22 cellular contexts compared by ENCODE assay signal in genomic region chr2:237096911-237097310, GRCh38. TPM values are rescaled to one million over a fixed set of nuclear protein-coding genes. Genes with fewer than 3 reads are reported as not detected.
DNase-seq lines count a peak whose midpoint lies in the region; ATAC-seq and TF ChIP-seq lines count a peak whose summit lies in the region.
"Had no signal": no experiment of that assay in that cellular context is flagged by ENCODE, and none has a peak within 500 bp of the region (broad histone marks: within the 10 kb centered on the region; RNA-seq: fewer than 3 reads in every experiment).

No MANE protein-coding gene starts in this region.

- H3K4me1 ChIP-seq in psoas muscle = peaks cover 70% of the 10 kb centered on the region
- H3K4me1 ChIP-seq: right lobe of liver, testis had no signal

- no peak for TF ChIP-seq CTCF in psoas muscle (IDR thresholded peaks at IDR 0.05)

- intact Hi-C loops in psoas muscle (cut with DNase I) = loop anchor here (10.0 kb wide), 2 partner anchors 208 to 798 kb away; no protein-coding TSS in a partner anchor

- no peak overlapping the region for H3K4me3 ChIP-seq in psoas muscle
- H3K4me3 ChIP-seq: BLaER1 treated with 17β-estradiol and CSF1 and Interleukin-3, amounts not matched to agents 10 nM and 100 nM; K562; right lobe of liver; testis had no signal

- peaks cover 21 to 73% of the 10 kb centered on the region in 2 donors for H3K36me3 ChIP-seq in psoas muscle (ENCODE audit: insufficient read depth in 1 of 2, low read depth in 1 of 2)

- WGBS in psoas muscle, 3 donors = 43 to 62% (median 46%) methylated on average over 4 of the region's 4 CpGs

- peak overlapping the region; percentile 80 for H3K27ac ChIP-seq in psoas muscle
- H3K27ac ChIP-seq: BLaER1 treated with 17β-estradiol and CSF1 and Interleukin-3, amounts not matched to agents 10 nM and 100 nM; right lobe of liver had no signal

- ATAC-seq in psoas muscle (peak in 2 of 4 donors; percentile 39 to 54), GM18502 (IDR thresholded peaks at IDR 0.05; ENCODE audit: poor library complexity, unreplicated experiment) (no peak), HG03025 (IDR thresholded peaks at IDR 0.05; ENCODE audit: low FRiP score, unreplicated experiment) (no peak)
- ATAC-seq: activated T-cell treated with anti-CD3 and anti-CD28 coated beads, Interleukin-2, amount 50 U/mL, for 72 hours; K562 had no signal

- DNase-seq in GM04504 (ENCODE audit: low read depth) = peak; percentile 50
- DNase-seq in amniotic epithelial cell (ENCODE audit: low read depth) = peak; percentile 89
- peak; percentile 94 for DNase-seq in fibroblast of gingiva (ENCODE audit: low read depth)
- DNase-seq in psoas muscle = peak in 1 of 2 donors; percentile 60
- DNase-seq in 8988T = no peak
- no peak for DNase-seq in HuH-7.5 (ENCODE audit: low spot score)
- DNase-seq: activated CD4-positive, alpha-beta T cell treated with anti-CD3 and anti-CD28 coated beads, Interleukin-2, amount 50 U/mL, for 4 hours; activated naive CD8-positive, alpha-beta T cell treated with anti-CD3 and anti-CD28 coated beads for 36 hours; activated T-cell treated with anti-CD3 and anti-CD28 coated beads, Interleukin-2, amount 50 U/mL, for 72 hours; hippocampal formation; NCI-H1105; NCI-H2107; NCI-H69; nucleus accumbens; OCI-M1; right lobe of liver; stimulated activated CD4-positive, alpha-beta T cell treated with anti-CD3 and anti-CD28 coated beads, Interleukin-4, amount 100 ng/mL, for 1 hour; testis had no signal

- H3K9me3 ChIP-seq in psoas muscle = no peaks in the 10 kb centered on the region
- H3K9me3 ChIP-seq: BLaER1 treated with 17β-estradiol and CSF1 and Interleukin-3, amounts not matched to agents 10 nM and 100 nM; right lobe of liver; testis had no signal

- no peaks in the 10 kb centered on the region for H3K27me3 ChIP-seq in psoas muscle (ENCODE audit: insufficient read depth in 3 of 3, low read length in 2 of 3)
- H3K27me3 ChIP-seq: BLaER1 treated with 17β-estradiol and CSF1 and Interleukin-3, amounts not matched to agents 10 nM and 100 nM; right lobe of liver; testis had no signal

RNA-seq across cellular contexts. Expression of gene COPS8, which starts 11.2 kb away (rescaled TPM):
- total RNA-seq in psoas muscle = 100 to 1,000 TPM in 3 of 4 donors, 10 to 100 TPM in 1; 77.1 to 218 (median 146) TPM
- 100 to 1,000 TPM; 190 to 427 (median 312) TPM for polyA plus RNA-seq in psoas muscle

Comparison
In these comparisons a context has a peak if more than half of its experiments do, and no peak if none do; other contexts are left out.
1. DNase-seq: peak in GM04504 (single experiment), amniotic epithelial cell (single experiment) and fibroblast of gingiva (single experiment); none in 8988T (single experiment) and HuH-7.5 (single experiment).